Comparison of ENCODE assay signal across 8 cellular contexts in genomic region chr16:53159781-53160436, GRCh38.
DNase-seq lines count a peak whose midpoint lies in the region; ATAC-seq, FAIRE-seq and TF ChIP-seq lines count a peak whose summit lies in the region.

No MANE protein-coding gene starts in this region.

- H3K27ac ChIP-seq in PC-3 (ENCODE audit: low read length): no peak overlapping the region
- H3K27ac ChIP-seq in H1 (ENCODE audit: low read depth, low read length): no peak overlapping the region

- H3K23me2 ChIP-seq in H1 (ENCODE audit: low read depth, low read length): no peaks in the 10 kb centered on the region

- no peaks in the 10 kb centered on the region for H3K27me3 ChIP-seq in PC-3 (ENCODE audit: low read length)
- H3K27me3 ChIP-seq in H1 (replicated peaks in 1 of 4; ENCODE audit: control insufficient read depth in 3 of 4, extremely low read depth in 1 of 4, insufficient read depth in 3 of 4, low read length in 3 of 4): no peaks in the 10 kb centered on the region

- no TSS peak for BruUV-seq in PC-3 (replicated peaks; lab: Mats Ljungman, UMichigan)

- no peak for TF ChIP-seq EP300 in H1 (IDR thresholded peaks at IDR 0.05; ENCODE audit: borderline replicate concordance in 1 of 2, low read depth in 2 of 2, low read length in 2 of 2)

- H3K36me3 ChIP-seq in PC-3 (ENCODE audit: low read depth, low read length) (0 out of 2 replicates have a peak, but pooled peaks cover 5% of the 10 kb centered on the region), H1 (ENCODE audit: control insufficient read depth in 2 of 4, insufficient read depth in 4 of 4, low read length in 3 of 4) (peaks cover 0 to 8% (median 2%) of the 10 kb centered on the region in 4 experiments; a peak in 3 of 8 replicates)

- H3K79me1 ChIP-seq in H1 (ENCODE audit: low read depth, low read length): no peaks in the 10 kb centered on the region

- H2BK5ac ChIP-seq in H1 (ENCODE audit: low read depth, low read length): no peak overlapping the region

- no peak overlapping the region for H3K4ac ChIP-seq in H1 (replicated peaks; ENCODE audit: insufficient read length, low read depth, low read length)

- CTCF ChIA-PET in PC-3 (lab: Charles Lee) (no interaction called here), H1 (lab: Charles Lee; ENCODE audit: partially characterized antibody) (interaction anchor here (0.6 to 3.2 kb wide), 19 partner anchors 8 to 592 kb away, joined by 3 to 15 read pairs (median 3); partner anchors contain the start of gene CHD9)

- H3K79me2 ChIP-seq in PC-3 (ENCODE audit: low read length): no peaks in the 10 kb centered on the region
- no peaks in the 10 kb centered on the region for H3K79me2 ChIP-seq in H1 (ENCODE audit: control insufficient read depth in 1 of 2, insufficient read depth in 2 of 2, low read length in 2 of 2)

- no peak overlapping the region for H3K23ac ChIP-seq in H1 (ENCODE audit: insufficient read length)

- H4K20me1 ChIP-seq in PC-3 (ENCODE audit: low read length): no peaks in the 10 kb centered on the region
- H4K20me1 ChIP-seq in H1 (replicated peaks in 1 of 2; ENCODE audit: control insufficient read depth in 1 of 2, insufficient read depth in 2 of 2, low read length in 2 of 2): peaks cover 0 to 2% of the 10 kb centered on the region in 2 experiments

- TF ChIP-seq POLR2A in H1 (IDR thresholded peaks at IDR 0.05; ENCODE audit: control extremely low read depth in 1 of 2, low read depth in 2 of 2, low read length in 2 of 2): no peak

- H3K4me2 ChIP-seq in PC-3 (ENCODE audit: low read length): no peak overlapping the region
- H3K4me2 ChIP-seq in H1 (ENCODE audit: insufficient read depth in 1 of 2, low read depth in 2 of 2, low read length in 2 of 2): no peak overlapping the region

- DNase-seq in ACHN (peak; percentile 72), GDM1 (lab: John Stamatoyannopoulos, UW) (peak; percentile 1), PC-3 (peak; percentile 52), H1 (ENCODE audit: low read depth in 1 of 2, low spot score in 2 of 2) (peak in 1 of 2 experiments; percentile 50), myocyte (ENCODE audit: low read depth) (peak; percentile 67), mesenteric fat pad (ENCODE audit: low spot score) (no peak), HK-2 (ENCODE audit: unreplicated experiment) (no peak)

- peak; percentile 67 for ATAC-seq in HG03135 (IDR thresholded peaks at IDR 0.05; ENCODE audit: unreplicated experiment)
- ATAC-seq in PC-3: peak; percentile 49; the same call in 1 of the 2 replicates

- H2BK20ac ChIP-seq in H1 (ENCODE audit: low read length): no peak overlapping the region

- no peaks in the 10 kb centered on the region for H3K9me3 ChIP-seq in PC-3 (ENCODE audit: low read length)
- H3K9me3 ChIP-seq in H1 (ENCODE audit: insufficient read depth in 2 of 2, low read depth in 1 of 2, low read length in 1 of 2): no peaks in the 10 kb centered on the region

- POLR2A ChIA-PET in PC-3 (lab: Charles Lee; ENCODE audit: unreplicated experiment) (no interaction called here), H1 (lab: Charles Lee; ENCODE audit: partially characterized antibody) (no interaction called here)

- H3K18ac ChIP-seq in H1 (ENCODE audit: extremely low read depth, low read length): no peak overlapping the region

- 75% methylated on average over 6 of the region's 6 CpGs; no CpG with 5 or more reads in 1 of the 2 experiments for WGBS in H1 (ENCODE audit: extremely low coverage in 1 of 2, insufficient coverage in 1 of 2, insufficient read length in 1 of 2, insufficient replicate concordance in 2 of 2, low coverage in 1 of 2, low lambda C conversion rate in 2 of 2, missing lambda C conversion rate in 1 of 2), 2 experiments

- in situ Hi-C loops in ACHN (cut with HindIII; ENCODE audit: low pct_ligation_motif_present, low pct_unique_long_range_greater_than_20kb, low sequenced_read_pairs): no loop called here

- H3K4me1 ChIP-seq in PC-3 (ENCODE audit: insufficient read depth, low read length) (no peaks in the 10 kb centered on the region), H1 (replicated peaks in 1 of 4; ENCODE audit: control insufficient read depth in 3 of 4, insufficient read depth in 4 of 4, low read length in 3 of 4) (peaks cover 0 to 3% (median 1%) of the 10 kb centered on the region in 4 experiments; a peak in 3 of 7 replicates)

- H4K91ac ChIP-seq in H1 (replicated peaks; ENCODE audit: insufficient read length, low read length): no peak overlapping the region

- H4K5ac ChIP-seq in H1 (ENCODE audit: insufficient read length, low read depth, low read length): no peak overlapping the region

- H2AK5ac ChIP-seq in H1 (ENCODE audit: low read depth, low read length): no peak overlapping the region

- no peaks in the 10 kb centered on the region for H3K9me2 ChIP-seq in PC-3 (replicated peaks; ENCODE audit: low read length)

- TF ChIP-seq CTCF in PC-3 (conservative IDR thresholded peaks at IDR 0.05; ENCODE audit: low read depth, low read length) (peak; percentile 69), H1 (IDR thresholded peaks at IDR 0.05; ENCODE audit: control extremely low read depth in 1 of 3, insufficient read depth in 1 of 3, low read depth in 1 of 3, low read length in 3 of 3) (peak in 2 of 3 experiments; percentile 46 to 57; a peak in 2 of 4 replicates)

- H2BK12ac ChIP-seq in H1 (ENCODE audit: low read depth, low read length): no peak overlapping the region

- H3K56ac ChIP-seq in H1 (replicated peaks; ENCODE audit: insufficient read length, low read depth, low read length): no peak overlapping the region

- H3K9ac ChIP-seq in PC-3 (ENCODE audit: low read length) (no peak overlapping the region), H1 (replicated peaks in 1 of 4; ENCODE audit: extremely low read depth in 1 of 4, low read depth in 3 of 4, low read length in 3 of 4) (no peak overlapping the region)

- H4K8ac ChIP-seq in H1 (ENCODE audit: extremely low read depth, insufficient read depth, low read length): no peak overlapping the region

- H3K4me3 ChIP-seq in PC-3 (ENCODE audit: low read length) (no peak overlapping the region), H1 (ENCODE audit: extremely low read depth in 1 of 4, insufficient read depth in 2 of 4, low read depth in 3 of 4, low read length in 4 of 4) (no peak overlapping the region)

- intact Hi-C loops in PC-3 (cut with micrococcal nuclease): no loop called here

- FAIRE-seq in H1 (lab: Jason Lieb, UNC): peak; percentile 68

- no peak overlapping the region for H3K14ac ChIP-seq in H1 (ENCODE audit: insufficient read length)

- H3F3A ChIP-seq in PC-3 (ENCODE audit: low read length, unreplicated experiment): no peaks in the 10 kb centered on the region

- peak; percentile 43 to 49 for TF ChIP-seq RAD21 in H1 (IDR thresholded peaks at IDR 0.05 in 1 of 2, conservative IDR thresholded peaks at IDR 0.05 in 1 of 2; ENCODE audit: low read depth in 2 of 2, low read length in 2 of 2)

- H2AFZ ChIP-seq in PC-3 (ENCODE audit: low read length) (no peak overlapping the region), H1 (ENCODE audit: low read length) (no peak overlapping the region)

- no peak overlapping the region for H2BK120ac ChIP-seq in H1 (replicated peaks; ENCODE audit: low read depth, low read length)

- no peak overlapping the region for H2BK15ac ChIP-seq in H1 (ENCODE audit: low read length)

TF ChIP-seq in H1, 55 proteins besides CTCF, POLR2A, EP300 and RAD21:
- no peak for TF ChIP-seq CBX5 (IDR thresholded peaks at IDR 0.05; ENCODE audit: low read depth, low read length)

Comparison
In these comparisons a context has a peak if more than half of its experiments do, and no peak if none do; other contexts are left out.
1. DNase-seq: peak in ACHN (single experiment), GDM1 (single experiment), PC-3 (single experiment) and myocyte (single experiment); none in mesenteric fat pad (single experiment) and HK-2 (single experiment).